ENCODE assay signal across 2 cellular contexts in the genomic region with DNA sequence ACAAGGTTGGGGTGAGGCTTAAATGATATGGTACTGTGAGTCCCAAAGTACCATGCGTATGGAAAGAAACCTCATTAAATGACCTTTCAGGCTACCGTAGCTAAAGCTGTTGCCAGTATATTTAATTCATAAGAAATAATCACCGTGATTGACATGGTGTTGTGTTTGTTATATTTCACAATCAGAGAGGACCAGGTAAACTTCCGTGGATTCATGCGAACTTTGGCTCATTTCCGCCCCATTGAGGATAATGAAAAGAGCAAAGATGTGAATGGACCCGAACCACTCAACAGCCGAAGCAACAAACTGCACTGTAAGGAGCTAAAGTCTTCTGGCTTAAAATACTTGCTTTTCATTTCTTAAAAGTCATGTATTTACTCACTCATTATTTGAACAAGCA.
A peak's percentile ranks its signal among the peaks of the same experiment; 100 is the strongest.
TF ChIP-seq lines count a peak whose summit lies in the region.

No MANE protein-coding gene starts in this region.

TF ChIP-seq in GM23338, 12 proteins besides CTCF, POLR2A, EP300 and RAD21 (continued from another document):
- TF ChIP-seq NANOG (IDR thresholded peaks at IDR 0.05; ENCODE audit: borderline replicate concordance) (no peak), STAT1 (IDR thresholded peaks at IDR 0.05; ENCODE audit: unreplicated experiment) (no peak), CREB1 (CRISPR knock-in tag; IDR thresholded peaks at IDR 0.05; ENCODE audit: low read depth) (no peak)
TF ChIP-seq in GM23338: peak in this region for 0.

TF ChIP-seq in IMR-90, 13 proteins besides CTCF, POLR2A, EP300 and RAD21:
- TF ChIP-seq CHD1 (IDR thresholded peaks at IDR 0.05; ENCODE audit: low read depth, low read length) (no peak), USF2 (IDR thresholded peaks at IDR 0.05; ENCODE audit: low read depth, low read length) (no peak), CEBPB (IDR thresholded peaks at IDR 0.05; ENCODE audit: low read depth, low read length) (0 out of 2 replicates have a peak, but pooled peaks have one; percentile 19), RCOR1 (IDR thresholded peaks at IDR 0.05; ENCODE audit: insufficient replicate concordance, low read length) (no peak), MXI1 (IDR thresholded peaks at IDR 0.05; ENCODE audit: borderline replicate concordance, low read depth, low read length) (no peak), MAZ (IDR thresholded peaks at IDR 0.05; ENCODE audit: borderline replicate concordance, low read depth, low read length) (no peak)
TF ChIP-seq in IMR-90: peak in this region for 1.
